1 cellular context compared by ENCODE assay signal in genomic region chr7:79244482-79244881, GRCh38.
TF ChIP-seq lines count a peak whose summit lies in the region.

No MANE protein-coding gene starts in this region.

TF ChIP-seq in GM23338, 12 proteins besides CTCF, POLR2A, EP300 and RAD21 (continued from another document):
- TF ChIP-seq ZNF462 (CRISPR knock-in tag; IDR thresholded peaks at IDR 0.05) (no peak), ETS1 (IDR thresholded peaks at IDR 0.05) (no peak), POLR2AphosphoS5 (IDR thresholded peaks at IDR 0.05; ENCODE audit: low read depth) (no peak), JUNB (IDR thresholded peaks at IDR 0.05; ENCODE audit: unreplicated experiment) (no peak), STAT1 (IDR thresholded peaks at IDR 0.05; ENCODE audit: unreplicated experiment) (no peak)
- TF ChIP-seq, protein P1, sequence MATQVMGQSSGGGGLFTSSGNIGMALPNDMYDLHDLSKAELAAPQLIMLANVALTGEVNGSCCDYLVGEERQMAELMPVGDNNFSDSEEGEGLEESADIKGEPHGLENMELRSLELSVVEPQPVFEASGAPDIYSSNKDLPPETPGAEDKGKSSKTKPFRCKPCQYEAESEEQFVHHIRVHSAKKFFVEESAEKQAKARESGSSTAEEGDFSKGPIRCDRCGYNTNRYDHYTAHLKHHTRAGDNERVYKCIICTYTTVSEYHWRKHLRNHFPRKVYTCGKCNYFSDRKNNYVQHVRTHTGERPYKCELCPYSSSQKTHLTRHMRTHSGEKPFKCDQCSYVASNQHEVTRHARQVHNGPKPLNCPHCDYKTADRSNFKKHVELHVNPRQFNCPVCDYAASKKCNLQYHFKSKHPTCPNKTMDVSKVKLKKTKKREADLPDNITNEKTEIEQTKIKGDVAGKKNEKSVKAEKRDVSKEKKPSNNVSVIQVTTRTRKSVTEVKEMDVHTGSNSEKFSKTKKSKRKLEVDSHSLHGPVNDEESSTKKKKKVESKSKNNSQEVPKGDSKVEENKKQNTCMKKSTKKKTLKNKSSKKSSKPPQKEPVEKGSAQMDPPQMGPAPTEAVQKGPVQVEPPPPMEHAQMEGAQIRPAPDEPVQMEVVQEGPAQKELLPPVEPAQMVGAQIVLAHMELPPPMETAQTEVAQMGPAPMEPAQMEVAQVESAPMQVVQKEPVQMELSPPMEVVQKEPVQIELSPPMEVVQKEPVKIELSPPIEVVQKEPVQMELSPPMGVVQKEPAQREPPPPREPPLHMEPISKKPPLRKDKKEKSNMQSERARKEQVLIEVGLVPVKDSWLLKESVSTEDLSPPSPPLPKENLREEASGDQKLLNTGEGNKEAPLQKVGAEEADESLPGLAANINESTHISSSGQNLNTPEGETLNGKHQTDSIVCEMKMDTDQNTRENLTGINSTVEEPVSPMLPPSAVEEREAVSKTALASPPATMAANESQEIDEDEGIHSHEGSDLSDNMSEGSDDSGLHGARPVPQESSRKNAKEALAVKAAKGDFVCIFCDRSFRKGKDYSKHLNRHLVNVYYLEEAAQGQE (IDR thresholded peaks at IDR 0.05; ENCODE audit: unreplicated experiment) = no peak
